In the genomic region with DNA sequence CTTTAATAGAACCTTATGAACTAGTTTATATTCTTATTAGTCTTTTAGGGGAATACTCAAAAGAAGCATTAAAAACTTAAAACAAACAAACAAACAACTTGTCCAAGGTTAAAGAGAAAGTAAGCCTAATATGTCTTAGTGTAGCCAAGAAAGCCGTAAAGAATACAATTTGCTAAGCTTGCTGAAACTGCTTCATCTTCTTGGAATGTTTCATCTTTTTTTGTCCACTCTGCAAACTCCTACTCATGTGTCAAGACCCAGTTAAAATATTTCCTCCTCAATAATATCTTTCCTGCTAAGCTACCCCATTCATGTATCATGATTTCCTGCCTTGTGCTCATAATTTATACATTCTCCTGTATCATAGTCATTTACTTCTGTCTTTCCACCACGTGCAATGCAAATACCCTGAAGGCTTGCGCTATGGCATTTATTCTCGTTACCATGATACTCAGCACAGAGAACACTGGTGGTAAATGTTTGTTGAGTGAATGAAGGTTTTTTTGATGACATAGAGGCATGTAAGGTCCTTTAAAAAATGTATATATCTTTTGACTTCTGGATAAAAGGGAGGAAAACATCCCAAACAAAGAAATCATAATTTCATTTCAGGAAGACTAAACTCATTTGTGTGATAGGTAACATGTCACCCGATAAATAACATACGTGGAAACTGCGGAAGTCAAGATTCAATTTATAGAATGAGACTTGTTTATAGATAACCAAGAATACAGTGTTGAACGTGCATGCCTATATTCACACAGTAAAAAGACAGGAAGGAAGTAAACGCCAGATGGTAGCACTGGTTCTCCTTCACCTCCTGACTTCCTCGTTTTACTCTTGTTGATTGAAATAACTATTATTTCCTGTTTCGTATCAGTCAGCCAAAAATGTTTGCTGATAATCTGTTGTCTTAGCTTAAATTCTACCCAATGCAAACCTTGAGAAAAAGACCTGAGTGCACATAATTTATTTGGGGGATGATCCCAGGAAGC, we compare ENCODE assay signal across 1 cellular context.
A peak's percentile ranks its signal among the peaks of the same experiment; 100 is the strongest.
TF ChIP-seq lines count a peak whose summit lies in the region.

No MANE protein-coding gene starts in this region.

TF ChIP-seq in IMR-90, 13 proteins besides CTCF, POLR2A, EP300 and RAD21:
- TF ChIP-seq BHLHE40 (IDR thresholded peaks at IDR 0.05; ENCODE audit: low read depth, low read length) = peak; percentile 55; the same call in 1 of the 2 replicates
- peak; percentile 54; the same call in 1 of the 2 replicates for TF ChIP-seq MAFK (IDR thresholded peaks at IDR 0.05; ENCODE audit: low read depth, low read length)
